17 cellular contexts compared by ENCODE assay signal in genomic region chr15:39406485-39406884, GRCh38.
DNase-seq lines count a peak whose midpoint lies in the region; ATAC-seq lines count a peak whose summit lies in the region.
"Had no signal": no experiment of that assay in that cellular context is flagged by ENCODE, and none has a peak within 500 bp of the region (broad histone marks: within the 10 kb centered on the region; RNA-seq: fewer than 3 reads in every experiment).

No MANE protein-coding gene starts in this region.

- H3K27ac Mint-ChIP-seq in naive thymus-derived CD4-positive, alpha-beta T cell = no peak overlapping the region
- H3K27ac Mint-ChIP-seq: activated naive CD8-positive, alpha-beta T cell treated with anti-CD3 and anti-CD28 coated beads for 36 hours had no signal

- no peak overlapping the region for H2AFZ ChIP-seq in trophoblast cell (ENCODE audit: insufficient read depth, low read length, poor library complexity)

- peak; percentile 85 for ATAC-seq in HG02623 (IDR thresholded peaks at IDR 0.05; ENCODE audit: unreplicated experiment)
- ATAC-seq in HG03378 (IDR thresholded peaks at IDR 0.05; ENCODE audit: unreplicated experiment) = peak; percentile 73
- ATAC-seq in naive thymus-derived CD4-positive, alpha-beta T cell = no peak
- ATAC-seq: psoas muscle had no signal

- H2AK5ac ChIP-seq in trophoblast cell (ENCODE audit: low read length) = peak overlapping the region; percentile 30

- H4K91ac ChIP-seq in trophoblast cell (ENCODE audit: low read depth, low read length) = peak overlapping the region; percentile 67

- intact Hi-C loops in naive thymus-derived CD4-positive, alpha-beta T cell (cut with micrococcal nuclease) = no loop called here

- H3K9me3 Mint-ChIP-seq in naive thymus-derived CD4-positive, alpha-beta T cell = no peaks in the 10 kb centered on the region
- H3K9me3 Mint-ChIP-seq: activated naive CD8-positive, alpha-beta T cell treated with anti-CD3 and anti-CD28 coated beads for 36 hours had no signal

- peaks cover 0 to 2% (median 0%) of the 10 kb centered on the region in 7 donors for H3K4me1 Mint-ChIP-seq in naive thymus-derived CD4-positive, alpha-beta T cell

- H2BK5ac ChIP-seq in trophoblast cell (ENCODE audit: low read depth, low read length, poor library complexity) = no peak overlapping the region

- H2BK120ac ChIP-seq in trophoblast cell (ENCODE audit: insufficient read depth, low read length, poor library complexity) = peak overlapping the region; percentile 28

- no peak overlapping the region for H3K9ac ChIP-seq in trophoblast cell (ENCODE audit: low read length)

- H3K14ac ChIP-seq in trophoblast cell (ENCODE audit: low read length) = no peak overlapping the region

- H3K27ac ChIP-seq in trophoblast cell (ENCODE audit: low read depth, low read length) = no peak overlapping the region
- H3K27ac ChIP-seq in naive thymus-derived CD4-positive, alpha-beta T cell (ENCODE audit: low read depth, low read length) = no peak overlapping the region
- H3K27ac ChIP-seq: psoas muscle, thyroid gland, VCaP had no signal

- peaks cover 6 to 13% of the 10 kb centered on the region in 2 experiments for H3K4me1 ChIP-seq in trophoblast cell (ENCODE audit: control insufficient read depth in 1 of 2, insufficient read depth in 2 of 2, low read length in 2 of 2)
- H3K4me1 ChIP-seq in naive thymus-derived CD4-positive, alpha-beta T cell (ENCODE audit: control insufficient read depth in 2 of 2, insufficient read depth in 2 of 2, low read length in 2 of 2) = no peaks in the 10 kb centered on the region
- H3K4me1 ChIP-seq: psoas muscle had no signal

- H3K36me3 ChIP-seq in trophoblast cell (ENCODE audit: control insufficient read depth in 1 of 2, insufficient read depth in 2 of 2, low read length in 2 of 2) = no peaks in the 10 kb centered on the region
- H3K36me3 ChIP-seq in naive thymus-derived CD4-positive, alpha-beta T cell (ENCODE audit: control insufficient read depth in 2 of 3, insufficient read depth in 3 of 3, low read length in 3 of 3) = no peaks in the 10 kb centered on the region
- H3K36me3 ChIP-seq: thyroid gland had no signal

- H3K79me2 ChIP-seq in trophoblast cell (ENCODE audit: control insufficient read depth, insufficient read depth, low read length, poor library complexity) = no peaks in the 10 kb centered on the region

- H3K4me3 Mint-ChIP-seq in naive thymus-derived CD4-positive, alpha-beta T cell = no peak overlapping the region
- H3K4me3 Mint-ChIP-seq: activated naive CD8-positive, alpha-beta T cell treated with anti-CD3 and anti-CD28 coated beads for 36 hours had no signal

- no peak overlapping the region for H3K4me2 ChIP-seq in trophoblast cell (ENCODE audit: low read length)

- H3K23ac ChIP-seq in trophoblast cell (ENCODE audit: low read length) = no peak overlapping the region

- CTCF ChIA-PET in naive thymus-derived CD4-positive, alpha-beta T cell (lab: Charles Lee) = no interaction called here

- H3K79me1 ChIP-seq in trophoblast cell (ENCODE audit: low read length) = peaks cover 4% of the 10 kb centered on the region

- no peak overlapping the region for H4K8ac ChIP-seq in trophoblast cell (ENCODE audit: low read depth, low read length)

- no peaks in the 10 kb centered on the region for H3K27me3 ChIP-seq in trophoblast cell (ENCODE audit: insufficient read depth, low read length)
- no peaks in the 10 kb centered on the region for H3K27me3 ChIP-seq in naive thymus-derived CD4-positive, alpha-beta T cell (ENCODE audit: control insufficient read depth in 2 of 2, insufficient read depth in 2 of 2, low read length in 2 of 2)
- H3K27me3 ChIP-seq: thyroid gland had no signal

- H3K36me3 Mint-ChIP-seq in naive thymus-derived CD4-positive, alpha-beta T cell = no peaks in the 10 kb centered on the region
- H3K36me3 Mint-ChIP-seq: activated naive CD8-positive, alpha-beta T cell treated with anti-CD3 and anti-CD28 coated beads for 36 hours had no signal

- H3K18ac ChIP-seq in trophoblast cell (ENCODE audit: low read length) = no peak overlapping the region

- no CpG with 5 or more reads among the region's 6 CpGs for WGBS in trophoblast cell (ENCODE audit: extremely low coverage, insufficient coverage, insufficient read length)

- H3K27me3 Mint-ChIP-seq in naive thymus-derived CD4-positive, alpha-beta T cell = peaks cover 4 to 45% (median 18%) of the 10 kb centered on the region in 5 donors

- no peak overlapping the region for H4K12ac ChIP-seq in trophoblast cell (ENCODE audit: low read depth, low read length)

- H2BK12ac ChIP-seq in trophoblast cell (ENCODE audit: low read length) = no peak overlapping the region

- H3K4ac ChIP-seq in trophoblast cell (ENCODE audit: low read depth, low read length) = no peak overlapping the region

- H3K9me3 ChIP-seq in trophoblast cell (ENCODE audit: insufficient read depth, low read depth, low read length) = no peaks in the 10 kb centered on the region
- H3K9me3 ChIP-seq in naive thymus-derived CD4-positive, alpha-beta T cell (ENCODE audit: control insufficient read depth in 2 of 3, low read length in 3 of 3) = no peaks in the 10 kb centered on the region
- H3K9me3 ChIP-seq: psoas muscle, thyroid gland had no signal

- H3K4me3 ChIP-seq in trophoblast cell (ENCODE audit: low read depth, low read length) = no peak overlapping the region
- no peak overlapping the region for H3K4me3 ChIP-seq in naive thymus-derived CD4-positive, alpha-beta T cell (ENCODE audit: low read length)
- H3K4me3 ChIP-seq: psoas muscle, thyroid gland had no signal

- peak; percentile 16 for DNase-seq in NOMO-1 treated with DMSO at 0.1 percent for 48 hours (lab: John Stamatoyannopoulos, UW; ENCODE audit: unreplicated experiment)
- no peak for DNase-seq in NOMO-1 treated with dmso at 0.1 percent for 144 hours (lab: John Stamatoyannopoulos, UW; ENCODE audit: unreplicated experiment)
- DNase-seq in trophoblast cell = no peak
- no peak for DNase-seq in naive thymus-derived CD4-positive, alpha-beta T cell
- no peak for DNase-seq in NCI-H1694 treated with DMSO at 0.1 percent for 48 hours (lab: John Stamatoyannopoulos, UW)
- no peak for DNase-seq in NCI-H1092 treated with DMSO at 0.1 percent for 48 hours (lab: John Stamatoyannopoulos, UW)
- DNase-seq: 8988T; activated naive CD8-positive, alpha-beta T cell treated with anti-CD3 and anti-CD28 coated beads for 36 hours; central memory CD4-positive, alpha-beta T cell; NCI-H1694; psoas muscle; SHP77; stimulated activated CD4-positive, alpha-beta T cell treated with anti-CD3 and anti-CD28 coated beads, Interleukin-15, amount 100 ng/mL, for 24 hours; thyroid gland had no signal

- POLR2A ChIA-PET in naive thymus-derived CD4-positive, alpha-beta T cell (lab: Charles Lee) = no interaction called here
